ENCODE assay signal across 16 cellular contexts in the genomic region with DNA sequence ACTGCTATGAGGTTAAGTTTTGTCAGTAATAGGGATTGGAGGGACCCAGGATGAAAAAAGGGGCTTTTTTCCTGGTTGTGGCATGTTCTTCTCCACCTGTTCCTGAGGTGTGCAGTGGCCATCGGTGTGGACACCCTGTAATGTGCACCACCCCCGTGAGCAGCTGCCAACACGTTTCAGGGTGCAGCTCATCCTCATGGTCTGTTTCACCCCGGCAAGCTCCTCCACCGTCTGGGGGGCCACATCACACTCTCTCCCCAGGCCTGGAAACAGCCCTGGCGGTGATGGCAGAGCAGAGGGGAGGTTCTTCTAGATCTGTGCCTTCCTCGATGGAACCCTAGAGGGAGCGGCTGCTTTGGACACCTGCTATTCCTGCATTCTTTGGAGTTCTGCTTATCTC.
DNase-seq lines count a peak whose midpoint lies in the region; TF ChIP-seq lines count a peak whose summit lies in the region.
"Had no signal": no experiment of that assay in that cellular context is flagged by ENCODE, and none has a peak within 500 bp of the region (broad histone marks: within the 10 kb centered on the region; RNA-seq: fewer than 3 reads in every experiment).

No MANE protein-coding gene starts in this region.

- peak; percentile 21 for DNase-seq in activated CD8-positive, alpha-beta memory T cell treated with anti-CD3 and anti-CD28 coated beads for 24 hours
- no peak for DNase-seq in activated CD8-positive, alpha-beta memory T cell treated with anti-CD3 and anti-CD28 coated beads, Interleukin-2, amount 50 U/mL, for 4 hours
- DNase-seq in colonic mucosa (peak; percentile 2), mesenteric fat pad (ENCODE audit: low spot score) (peak; percentile 24), ureter (ENCODE audit: low spot score) (peak; percentile 29), DMS53 (lab: John Stamatoyannopoulos, UW) (no peak), NCI-H1092 treated with DMSO at 0.1 percent for 48 hours (lab: John Stamatoyannopoulos, UW) (no peak), NCI-H748 treated with DMSO at 0.1 percent for 48 hours (lab: John Stamatoyannopoulos, UW) (no peak)
- DNase-seq: Calu3; CD4-positive, CD25-positive, alpha-beta regulatory T cell; DMS79 treated with DMSO at 0.1 percent for 48 hours; EL; H7; IMR-90 had no signal

- H3K4me1 ChIP-seq in colonic mucosa: no peaks in the 10 kb centered on the region

- no peaks in the 10 kb centered on the region for H3K36me3 ChIP-seq in colonic mucosa

- no peaks in the 10 kb centered on the region for H3K27me3 ChIP-seq in colonic mucosa

- H3K9me3 ChIP-seq in colonic mucosa: no peaks in the 10 kb centered on the region

- H3K27ac ChIP-seq in colonic mucosa: no peak overlapping the region
- H3K27ac ChIP-seq: 22Rv1 had no signal

- no peak overlapping the region for H3K9ac ChIP-seq in colonic mucosa (ENCODE audit: low read depth in 2 of 2, low read length in 2 of 2)

- intact Hi-C loops in colonic mucosa (cut with DNase I): no loop called here

- no peak overlapping the region for H3K4me3 ChIP-seq in colonic mucosa
- H3K4me3 ChIP-seq: GM23338 had no signal

- no peak for TF ChIP-seq CTCF in colonic mucosa (IDR thresholded peaks at IDR 0.05)

Comparison
In these comparisons a context has a peak if more than half of its experiments do, and no peak if none do; other contexts are left out.
1. DNase-seq: peak in activated CD8-positive, alpha-beta memory T cell treated with anti-CD3 and anti-CD28 coated beads for 24 hours (single experiment), colonic mucosa (single experiment), mesenteric fat pad (single experiment) and ureter (single experiment); none in activated CD8-positive, alpha-beta memory T cell treated with anti-CD3 and anti-CD28 coated beads, Interleukin-2, amount 50 U/mL, for 4 hours (single experiment), DMS53 (single experiment), NCI-H1092 treated with DMSO at 0.1 percent for 48 hours (single experiment) and NCI-H748 treated with DMSO at 0.1 percent for 48 hours (single experiment).